ENCODE assay signal across 15 cellular contexts in genomic region chr17:16512011-16512410, GRCh38. TPM values are rescaled to one million over a fixed set of nuclear protein-coding genes. Genes with fewer than 3 reads are reported as not detected.
DNase-seq lines count a peak whose midpoint lies in the region; ATAC-seq, FAIRE-seq and TF ChIP-seq lines count a peak whose summit lies in the region.
"Had no signal": no experiment of that assay in that cellular context is flagged by ENCODE, and none has a peak within 500 bp of the region (broad histone marks: within the 10 kb centered on the region; RNA-seq: fewer than 3 reads in every experiment).

No MANE protein-coding gene starts in this region.

- peak overlapping the region; percentile 16; the same call in 1 of the 2 replicates for H2BK20ac ChIP-seq in H1 (ENCODE audit: low read length)

- H3K23ac ChIP-seq in H1 (ENCODE audit: insufficient read length), result no peak overlapping the region

- no peak overlapping the region for H3K27ac ChIP-seq in H1 (ENCODE audit: low read depth, low read length)
- H3K27ac ChIP-seq in PC-9, result no peak overlapping the region
- H3K27ac ChIP-seq: GM23248, pancreas had no signal

- peak overlapping the region; percentile 71; the same call in 1 of the 2 replicates for H2AFZ ChIP-seq in H1 (ENCODE audit: low read length)
- no peak overlapping the region for H2AFZ ChIP-seq in PC-9
- H2AFZ ChIP-seq: GM23248 had no signal

- no peaks in the 10 kb centered on the region for H4K20me1 ChIP-seq in H1 (replicated peaks in 1 of 2; ENCODE audit: control insufficient read depth in 1 of 2, insufficient read depth in 2 of 2, low read length in 2 of 2)
- no peaks in the 10 kb centered on the region for H4K20me1 ChIP-seq in PC-9 (ENCODE audit: insufficient read depth)

- H3K27ac Mint-ChIP-seq in activated naive CD8-positive, alpha-beta T cell treated with anti-CD3 and anti-CD28 coated beads, Interleukin-2, amount 10 ng/mL, durations not matched to agents 7 days and 5 days, result peak overlapping the region; percentile 13
- H3K27ac Mint-ChIP-seq in activated naive CD8-positive, alpha-beta T cell treated with anti-CD3 and anti-CD28 coated beads, Interleukin-2, amount 50 U/mL, for 24 hours, result no peak overlapping the region
- no peak overlapping the region for H3K27ac Mint-ChIP-seq in activated naive CD4-positive, alpha-beta T cell treated with anti-CD3 and anti-CD28 coated beads for 36 hours
- H3K27ac Mint-ChIP-seq: activated CD4-positive, alpha-beta T cell treated with anti-CD3 and anti-CD28 coated beads, Interleukin-2, amount 10 ng/mL, durations not matched to agents 7 days and 5 days had no signal

- H3K79me2 ChIP-seq in H1 (ENCODE audit: control insufficient read depth in 1 of 2, insufficient read depth in 2 of 2, low read length in 2 of 2), result no peaks in the 10 kb centered on the region
- no peaks in the 10 kb centered on the region for H3K79me2 ChIP-seq in PC-9 (ENCODE audit: low read depth)

- TF ChIP-seq CTCF in H1 (IDR thresholded peaks at IDR 0.05; ENCODE audit: control extremely low read depth in 1 of 3, insufficient read depth in 1 of 3, low read depth in 1 of 3, low read length in 3 of 3) (no peak), PC-9 (conservative IDR thresholded peaks at IDR 0.05) (no peak)

- H4K91ac ChIP-seq in H1 (replicated peaks; ENCODE audit: insufficient read length, low read length), result no peak overlapping the region

- peaks cover 11% of the 10 kb centered on the region for H3K4me1 Mint-ChIP-seq in activated naive CD8-positive, alpha-beta T cell treated with anti-CD3 and anti-CD28 coated beads, Interleukin-2, amount 10 ng/mL, durations not matched to agents 7 days and 5 days
- no peaks in the 10 kb centered on the region for H3K4me1 Mint-ChIP-seq in activated naive CD8-positive, alpha-beta T cell treated with anti-CD3 and anti-CD28 coated beads, Interleukin-2, amount 50 U/mL, for 24 hours
- H3K4me1 Mint-ChIP-seq in activated naive CD4-positive, alpha-beta T cell treated with anti-CD3 and anti-CD28 coated beads for 36 hours (ENCODE audit: low read depth), result peaks cover 5% of the 10 kb centered on the region

- BruUV-seq in PC-9 (replicated peaks; lab: Mats Ljungman, UMichigan), result no TSS peak

- CTCF ChIA-PET in H1 (lab: Charles Lee; ENCODE audit: partially characterized antibody), result interaction anchor here (1.3 to 34.1 kb wide), 5 partner anchors 9 to 54 kb away, joined by 3 to 941 read pairs (median 6); no protein-coding TSS in a partner anchor
- CTCF ChIA-PET in PC-9 (lab: Charles Lee), result no interaction called here
- CTCF ChIA-PET in activated naive CD4-positive, alpha-beta T cell treated with anti-CD3 and anti-CD28 coated beads for 36 hours (lab: Charles Lee), result interaction anchor here (0.9 to 4.7 kb wide), 3 partner anchors 9 to 149 kb away, joined by 3 to 24 read pairs (median 12); no protein-coding TSS in a partner anchor

- no peak overlapping the region for H3K9ac ChIP-seq in H1 (replicated peaks in 1 of 4; ENCODE audit: extremely low read depth in 1 of 4, low read depth in 3 of 4, low read length in 3 of 4)
- H3K9ac ChIP-seq: GM23248 had no signal

- H3K18ac ChIP-seq in H1 (ENCODE audit: extremely low read depth, low read length), result no peak overlapping the region

- H2AK5ac ChIP-seq in H1 (ENCODE audit: low read depth, low read length), result no peak overlapping the region

- POLR2A ChIA-PET in activated naive CD8-positive, alpha-beta T cell treated with anti-CD3 and anti-CD28 coated beads, Interleukin-2, amount 10 ng/mL, durations not matched to agents 7 days and 5 days (lab: Charles Lee), result interaction anchor here (0.7 kb wide), 1 partner anchor 90 kb away, joined by 4 read pairs; no protein-coding TSS in a partner anchor
- POLR2A ChIA-PET in H1 (lab: Charles Lee; ENCODE audit: partially characterized antibody) (interaction anchor here (0.7 to 2.0 kb wide), 8 partner anchors 31 to 141 kb away, joined by 3 to 8 read pairs (median 4); partner anchors contain the start of gene UBB), PC-9 (lab: Charles Lee; ENCODE audit: unreplicated experiment) (no interaction called here)

- peak in 1 of 2 experiments; percentile 38; a peak in 1 of 3 replicates for TF ChIP-seq EP300 in H1 (IDR thresholded peaks at IDR 0.05; ENCODE audit: borderline replicate concordance in 1 of 2, low read depth in 2 of 2, low read length in 2 of 2)

- H2BK12ac ChIP-seq in H1 (ENCODE audit: low read depth, low read length), result no peak overlapping the region; the same call in 1 of the 2 replicates

- H3K4me1 ChIP-seq in H1 (replicated peaks in 1 of 4; ENCODE audit: control insufficient read depth in 3 of 4, insufficient read depth in 4 of 4, low read length in 3 of 4), result peaks cover 4 to 12% (median 9%) of the 10 kb centered on the region in 4 experiments
- peaks cover 9% of the 10 kb centered on the region for H3K4me1 ChIP-seq in PC-9 (replicated peaks; ENCODE audit: insufficient read depth)
- H3K4me1 ChIP-seq: pancreas had no signal

- H3K27me3 ChIP-seq in H1 (replicated peaks in 1 of 4; ENCODE audit: control insufficient read depth in 3 of 4, extremely low read depth in 1 of 4, insufficient read depth in 3 of 4, low read length in 3 of 4) (no peaks in the 10 kb centered on the region; a peak in 2 of 7 replicates), PC-9 (ENCODE audit: insufficient read depth, low read depth) (no peaks in the 10 kb centered on the region)
- H3K27me3 ChIP-seq: pancreas had no signal

- no peaks in the 10 kb centered on the region for H3K23me2 ChIP-seq in H1 (ENCODE audit: low read depth, low read length)

- no peak overlapping the region for H4K8ac ChIP-seq in H1 (ENCODE audit: extremely low read depth, insufficient read depth, low read length)

- H2BK5ac ChIP-seq in H1 (ENCODE audit: low read depth, low read length), result no peak overlapping the region; the same call in 1 of the 2 replicates

- H3K9me3 ChIP-seq in H1 (ENCODE audit: insufficient read depth in 2 of 2, low read depth in 1 of 2, low read length in 1 of 2) (no peaks in the 10 kb centered on the region), PC-9 (ENCODE audit: insufficient read depth, low read depth) (no peaks in the 10 kb centered on the region)
- H3K9me3 ChIP-seq: pancreas had no signal

- peak; percentile 60 for FAIRE-seq in H1 (lab: Jason Lieb, UNC)
- FAIRE-seq: GM12892, pancreas had no signal

- TF ChIP-seq POLR2A in H1 (IDR thresholded peaks at IDR 0.05; ENCODE audit: control extremely low read depth in 1 of 2, low read depth in 2 of 2, low read length in 2 of 2), result no peak

- H3K9me2 ChIP-seq in PC-9 (ENCODE audit: insufficient read depth), result no peaks in the 10 kb centered on the region

- no peaks in the 10 kb centered on the region for H3K9me3 Mint-ChIP-seq in activated naive CD8-positive, alpha-beta T cell treated with anti-CD3 and anti-CD28 coated beads, Interleukin-2, amount 10 ng/mL, durations not matched to agents 7 days and 5 days
- no peaks in the 10 kb centered on the region for H3K9me3 Mint-ChIP-seq in activated naive CD8-positive, alpha-beta T cell treated with anti-CD3 and anti-CD28 coated beads, Interleukin-2, amount 50 U/mL, for 24 hours
- H3K9me3 Mint-ChIP-seq in activated naive CD4-positive, alpha-beta T cell treated with anti-CD3 and anti-CD28 coated beads for 36 hours, result no peaks in the 10 kb centered on the region
- H3K9me3 Mint-ChIP-seq: activated CD4-positive, alpha-beta T cell treated with anti-CD3 and anti-CD28 coated beads, Interleukin-2, amount 10 ng/mL, durations not matched to agents 7 days and 5 days had no signal

- WGBS in H1 (ENCODE audit: extremely low coverage in 1 of 2, insufficient coverage in 1 of 2, insufficient read length in 1 of 2, insufficient replicate concordance in 2 of 2, low coverage in 1 of 2, low lambda C conversion rate in 2 of 2, missing lambda C conversion rate in 1 of 2), 2 experiments, result 66% methylated on average over 3 of the region's 4 CpGs; no CpG with 5 or more reads in 1 of the 2 experiments

- H2BK15ac ChIP-seq in H1 (ENCODE audit: low read length), result no peak overlapping the region

- ATAC-seq in activated naive CD8-positive, alpha-beta T cell treated with anti-CD3 and anti-CD28 coated beads, Interleukin-2, amount 10 ng/mL, durations not matched to agents 7 days and 5 days (ENCODE audit: low read depth), result peak; percentile 26
- ATAC-seq in activated naive CD8-positive, alpha-beta T cell treated with anti-CD3 and anti-CD28 coated beads, Interleukin-2, amount 50 U/mL, for 24 hours, result no peak
- ATAC-seq: pancreas had no signal

- H3K56ac ChIP-seq in H1 (replicated peaks; ENCODE audit: insufficient read length, low read depth, low read length), result no peak overlapping the region

- H3K4me2 ChIP-seq in H1 (ENCODE audit: insufficient read depth in 1 of 2, low read depth in 2 of 2, low read length in 2 of 2) (peak overlapping the region; percentile 4 to 20; a peak in 2 of 4 replicates), PC-9 (no peak overlapping the region)

- no peak overlapping the region for H3K14ac ChIP-seq in H1 (ENCODE audit: insufficient read length)

- peak overlapping the region; percentile 3 for H2BK120ac ChIP-seq in H1 (replicated peaks; ENCODE audit: low read depth, low read length)

- H3K36me3 Mint-ChIP-seq in activated naive CD8-positive, alpha-beta T cell treated with anti-CD3 and anti-CD28 coated beads, Interleukin-2, amount 10 ng/mL, durations not matched to agents 7 days and 5 days, result no peaks in the 10 kb centered on the region
- no peaks in the 10 kb centered on the region for H3K36me3 Mint-ChIP-seq in activated naive CD8-positive, alpha-beta T cell treated with anti-CD3 and anti-CD28 coated beads, Interleukin-2, amount 50 U/mL, for 24 hours (ENCODE audit: low read depth)
- H3K36me3 Mint-ChIP-seq in activated naive CD4-positive, alpha-beta T cell treated with anti-CD3 and anti-CD28 coated beads for 36 hours (ENCODE audit: low read depth), result no peaks in the 10 kb centered on the region

- intact Hi-C loops in PC-9 (cut with micrococcal nuclease; ENCODE audit: unreplicated experiment), result no loop called here
- intact Hi-C loops in activated naive CD4-positive, alpha-beta T cell treated with anti-CD3 and anti-CD28 coated beads for 36 hours (cut with micrococcal nuclease), result no loop called here

- H3F3A ChIP-seq in PC-9 (ENCODE audit: insufficient read depth, low read depth), result peaks cover 3% of the 10 kb centered on the region; the same call in 1 of the 2 replicates

- no peak for TF ChIP-seq RAD21 in H1 (IDR thresholded peaks at IDR 0.05 in 1 of 2, conservative IDR thresholded peaks at IDR 0.05 in 1 of 2; ENCODE audit: low read depth in 2 of 2, low read length in 2 of 2)

- H3K36me3 ChIP-seq in H1 (ENCODE audit: control insufficient read depth in 2 of 4, insufficient read depth in 4 of 4, low read length in 3 of 4), result no peaks in the 10 kb centered on the region
- H3K36me3 ChIP-seq in PC-9 (ENCODE audit: low read depth), result no peaks in the 10 kb centered on the region
- H3K36me3 ChIP-seq: pancreas had no signal

- H3K4me3 ChIP-seq in H1 (ENCODE audit: extremely low read depth in 1 of 4, insufficient read depth in 2 of 4, low read depth in 3 of 4, low read length in 4 of 4), result no peak overlapping the region
- no peak overlapping the region for H3K4me3 ChIP-seq in PC-9
- H3K4me3 ChIP-seq: GM23248, pancreas had no signal

- H4K5ac ChIP-seq in H1 (ENCODE audit: insufficient read length, low read depth, low read length), result no peak overlapping the region

- no peak overlapping the region for H3K4ac ChIP-seq in H1 (replicated peaks; ENCODE audit: insufficient read length, low read depth, low read length)

- H3K4me3 Mint-ChIP-seq in activated naive CD8-positive, alpha-beta T cell treated with anti-CD3 and anti-CD28 coated beads, Interleukin-2, amount 10 ng/mL, durations not matched to agents 7 days and 5 days, result no peak overlapping the region
- H3K4me3 Mint-ChIP-seq in activated naive CD8-positive, alpha-beta T cell treated with anti-CD3 and anti-CD28 coated beads, Interleukin-2, amount 50 U/mL, for 24 hours, result no peak overlapping the region
- no peak overlapping the region for H3K4me3 Mint-ChIP-seq in activated naive CD4-positive, alpha-beta T cell treated with anti-CD3 and anti-CD28 coated beads for 36 hours
- H3K4me3 Mint-ChIP-seq: activated CD4-positive, alpha-beta T cell treated with anti-CD3 and anti-CD28 coated beads, Interleukin-2, amount 10 ng/mL, durations not matched to agents 7 days and 5 days had no signal

- DNase-seq in activated naive CD8-positive, alpha-beta T cell treated with anti-CD3 and anti-CD28 coated beads, Interleukin-2, amount 10 ng/mL, durations not matched to agents 7 days and 5 days, result no peak
- no peak for DNase-seq in activated naive CD8-positive, alpha-beta T cell treated with anti-CD3 and anti-CD28 coated beads, Interleukin-2, amount 50 U/mL, for 24 hours
- DNase-seq in NCI-H748 (lab: John Stamatoyannopoulos, UW; ENCODE audit: unreplicated experiment) (peak; percentile 83), H1 (ENCODE audit: low read depth in 1 of 2, low spot score in 2 of 2) (no peak), NCI-H2171 treated with DMSO at 0.1 percent for 48 hours (lab: John Stamatoyannopoulos, UW) (no peak), PC-9 (no peak), NAMALWA (ENCODE audit: low spot score) (no peak)
- no peak for DNase-seq in activated naive CD4-positive, alpha-beta T cell treated with anti-CD3 and anti-CD28 coated beads for 36 hours
- DNase-seq: activated CD4-positive, alpha-beta T cell treated with anti-CD3 and anti-CD28 coated beads, Interleukin-2, amount 10 ng/mL, durations not matched to agents 7 days and 5 days; activated gamma-delta T cell treated with Interleukin-2 at 50 U/mL for 16 hours; DND-41; GM23248; pancreas; stimulated activated CD8-positive, alpha-beta memory T cell treated with anti-CD3 and anti-CD28 coated beads, Interleukin-4, amount 100 ng/mL, for 48 hours had no signal

- peaks cover 17% of the 10 kb centered on the region for H3K27me3 Mint-ChIP-seq in activated naive CD8-positive, alpha-beta T cell treated with anti-CD3 and anti-CD28 coated beads, Interleukin-2, amount 10 ng/mL, durations not matched to agents 7 days and 5 days
- peaks cover 14% of the 10 kb centered on the region for H3K27me3 Mint-ChIP-seq in activated naive CD8-positive, alpha-beta T cell treated with anti-CD3 and anti-CD28 coated beads, Interleukin-2, amount 50 U/mL, for 24 hours
- peaks cover 9% of the 10 kb centered on the region for H3K27me3 Mint-ChIP-seq in activated naive CD4-positive, alpha-beta T cell treated with anti-CD3 and anti-CD28 coated beads for 36 hours (ENCODE audit: low read depth)

- H3K79me1 ChIP-seq in H1 (ENCODE audit: low read depth, low read length), result no peaks in the 10 kb centered on the region

RNA-seq across cellular contexts. Expression of gene LRRC75A, which starts 20.0 kb away (rescaled TPM):
- 1 to 10 TPM; 5.5 to 6.2 TPM for total RNA-seq in activated naive CD8-positive, alpha-beta T cell treated with anti-CD3 and anti-CD28 coated beads, Interleukin-2, amount 10 ng/mL, durations not matched to agents 7 days and 5 days
- total RNA-seq in H1 (2021; fragmentation: NEBNext Ultra II Directional; extraction: Animal tissue kit (Norgen Biotek cat#: 25700)), result 7.2 and 9.9 TPM in 2 replicates
- polyA plus RNA-seq in H1 (2011; rRNA removed), result 9.7 and 10.5 TPM in 2 replicates
- 9.6 TPM for polyA plus RNA-seq in H1 (2011; cell fraction: cytosol; rRNA removed)
- 12.6 TPM for polyA plus RNA-seq in H1 (2011; cell fraction: nucleus; rRNA removed)
- polyA plus RNA-seq in H1 (2012, experiment 1 of 2), result 4.8 to 8.9 TPM (median 7.2 TPM) in 4 replicates
- 4.5 TPM for polyA plus RNA-seq in H1 (2012, experiment 2 of 2)
- polyA plus RNA-seq in H1 (2013, experiment 1 of 2), result 5.1 TPM
- polyA plus RNA-seq in H1 (2013, experiment 2 of 2), result 5.4 TPM
- 7.3 and 8.1 TPM in 2 replicates for polyA minus RNA-seq in H1 (2011; rRNA and poly(A)+ RNA removed)
- 5.5 TPM for polyA minus RNA-seq in H1 (2011; cell fraction: cytosol; rRNA and poly(A)+ RNA removed)
- 20.8 TPM for polyA minus RNA-seq in H1 (2011; cell fraction: nucleus; rRNA and poly(A)+ RNA removed)
- 14.0 and 15.8 TPM in 2 replicates for total RNA-seq in PC-9 (2021)
- total RNA-seq in activated naive CD4-positive, alpha-beta T cell treated with anti-CD3 and anti-CD28 coated beads for 36 hours, result under 1 TPM; 0.69 to 0.79 TPM

RNA-seq across cellular contexts. Expression of gene ZNF287, which starts 57.0 kb away (rescaled TPM):
- 10 to 100 TPM in 1 of 2 experiments, 1 to 10 TPM in 1; 9.7 to 13.0 TPM for total RNA-seq in activated naive CD8-positive, alpha-beta T cell treated with anti-CD3 and anti-CD28 coated beads, Interleukin-2, amount 10 ng/mL, durations not matched to agents 7 days and 5 days
- total RNA-seq in H1 (2021; fragmentation: NEBNext Ultra II Directional; extraction: Animal tissue kit (Norgen Biotek cat#: 25700)), result 5.6 and 6.2 TPM in 2 replicates
- polyA plus RNA-seq in H1 (2011; rRNA removed), result 1.7 TPM in 2 replicates
- polyA plus RNA-seq in H1 (2011; cell fraction: cytosol; rRNA removed), result 2.2 TPM
- 1.9 TPM for polyA plus RNA-seq in H1 (2011; cell fraction: nucleus; rRNA removed)
- 1.7 to 2.7 TPM (median 2.1 TPM) in 4 replicates for polyA plus RNA-seq in H1 (2012, experiment 1 of 2)
- polyA plus RNA-seq in H1 (2012, experiment 2 of 2), result 0.42 TPM
- 5.0 TPM for polyA plus RNA-seq in H1 (2013, experiment 1 of 2)
- 3.6 TPM for polyA plus RNA-seq in H1 (2013, experiment 2 of 2)
- polyA minus RNA-seq in H1 (2011; rRNA and poly(A)+ RNA removed), result 2.0 and 3.3 TPM in 2 replicates
- polyA minus RNA-seq in H1 (2011; cell fraction: cytosol; rRNA and poly(A)+ RNA removed), result 3.4 TPM
- polyA minus RNA-seq in H1 (2011; cell fraction: nucleus; rRNA and poly(A)+ RNA removed), result 6.4 TPM
- 4.3 and 4.5 TPM in 2 replicates for total RNA-seq in PC-9 (2021)
- total RNA-seq in activated naive CD4-positive, alpha-beta T cell treated with anti-CD3 and anti-CD28 coated beads for 36 hours, result 1 to 10 TPM; 5.1 to 6.3 TPM
